ENCODE assay signal across 1 cellular context in genomic region chr12:87425942-87426554, GRCh38.
TF ChIP-seq lines count a peak whose summit lies in the region.

No MANE protein-coding gene starts in this region.

TF ChIP-seq in GM23338, 12 proteins besides CTCF, POLR2A, EP300 and RAD21 (continued from another document):
- TF ChIP-seq ZNF462 (CRISPR knock-in tag; IDR thresholded peaks at IDR 0.05) = no peak
- TF ChIP-seq POLR2AphosphoS5 (IDR thresholded peaks at IDR 0.05; ENCODE audit: low read depth) = no peak
- TF ChIP-seq EZH2 (IDR thresholded peaks at IDR 0.05; ENCODE audit: low read depth, unreplicated experiment) = no peak
- no peak for TF ChIP-seq JUNB (IDR thresholded peaks at IDR 0.05; ENCODE audit: unreplicated experiment)
- no peak for TF ChIP-seq ETS1 (IDR thresholded peaks at IDR 0.05)
- TF ChIP-seq NANOG (IDR thresholded peaks at IDR 0.05; ENCODE audit: borderline replicate concordance) = no peak
